25 cellular contexts compared by ENCODE assay signal in the genomic region with DNA sequence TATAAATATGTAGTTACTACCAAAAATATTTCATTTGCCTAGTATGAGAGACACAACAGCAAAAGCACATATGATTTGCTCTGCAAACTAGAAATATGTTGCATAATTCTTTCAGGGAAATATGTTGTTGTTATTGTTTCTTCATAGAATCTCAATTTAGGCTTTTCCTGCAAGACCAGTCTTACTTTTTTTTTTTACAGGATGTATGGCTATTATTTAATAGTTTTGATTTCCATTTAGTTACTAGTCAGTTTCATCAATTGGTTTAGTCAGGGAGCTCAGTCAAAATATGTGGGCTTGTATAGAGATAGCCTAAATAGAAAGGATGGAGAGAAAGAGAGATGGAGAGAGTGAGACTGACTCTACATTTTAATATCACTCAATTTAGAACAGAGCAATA. TPM values are rescaled to one million over a fixed set of nuclear protein-coding genes. Genes with fewer than 3 reads are reported as not detected.
"Had no signal": no experiment of that assay in that cellular context is flagged by ENCODE, and none has a peak within 500 bp of the region (broad histone marks: within the 10 kb centered on the region; RNA-seq: fewer than 3 reads in every experiment).

No MANE protein-coding gene starts in this region.

- H3K27me3 ChIP-seq: dorsolateral prefrontal cortex had no signal

- H3K9me3 ChIP-seq: colonic mucosa, esophagus muscularis mucosa, esophagus squamous epithelium, gastrocnemius medialis, gastroesophageal sphincter, heart left ventricle, heart right ventricle had no signal

- H3K36me3 ChIP-seq: colonic mucosa, esophagus muscularis mucosa, esophagus squamous epithelium, gastrocnemius medialis, gastroesophageal sphincter, heart left ventricle, heart right ventricle had no signal

- ATAC-seq: effector memory CD8-positive, alpha-beta T cell; esophagus mucosa; foreskin keratinocyte; gastrocnemius medialis; gastroesophageal sphincter; heart left ventricle; heart right ventricle had no signal

- H3K4me1 ChIP-seq: colonic mucosa, foreskin keratinocyte, gastrocnemius medialis had no signal

- H3K27ac ChIP-seq: colonic mucosa, coronary artery, epithelial cell of prostate, esophagus muscularis mucosa, esophagus squamous epithelium, foreskin keratinocyte, gastrocnemius medialis, gastroesophageal sphincter, heart left ventricle, heart right ventricle had no signal

- H3K4me3 ChIP-seq: colonic mucosa, coronary artery, esophagus muscularis mucosa, esophagus squamous epithelium, gastrocnemius medialis, gastroesophageal sphincter, heart left ventricle, heart right ventricle had no signal

- DNase-seq: colonic mucosa; cortex of kidney; dermis blood vessel endothelial cell; dorsolateral prefrontal cortex; effector CD4-positive, alpha-beta T cell; effector CD8-positive, alpha-beta T cell; effector memory CD4-positive, alpha-beta T cell; effector memory CD8-positive, alpha-beta T cell; endodermal cell; erythroblast; esophagus squamous epithelium; foreskin fibroblast; foreskin keratinocyte; foreskin melanocyte; gastrocnemius medialis; glutamatergic neuron; head of caudate nucleus; heart left ventricle; heart right ventricle had no signal

RNA-seq across cellular contexts. Expression of gene LRP1B, which starts 6.1 kb away (rescaled TPM):
- total RNA-seq: foreskin keratinocyte, glomerular endothelial cell had no signal
